Comparison of ENCODE assay signal across 18 cellular contexts in genomic region chr10:127228195-127228785, GRCh38. TPM values are rescaled to one million over a fixed set of nuclear protein-coding genes. Genes with fewer than 3 reads are reported as not detected.
DNase-seq lines count a peak whose midpoint lies in the region; ATAC-seq and TF ChIP-seq lines count a peak whose summit lies in the region.
"Had no signal": no experiment of that assay in that cellular context is flagged by ENCODE, and none has a peak within 500 bp of the region (broad histone marks: within the 10 kb centered on the region; RNA-seq: fewer than 3 reads in every experiment).

No MANE protein-coding gene starts in this region.

- peaks cover 3% of the 10 kb centered on the region for H3K36me3 Mint-ChIP-seq in chondrocyte (ENCODE audit: low read depth)
- H3K36me3 Mint-ChIP-seq: IgD-negative memory B cell; naive thymus-derived CD8-positive, alpha-beta T cell had no signal

- H3K27me3 ChIP-seq in thoracic aorta (replicated peaks; ENCODE audit: insufficient read depth), result no peaks in the 10 kb centered on the region
- H3K27me3 ChIP-seq: body of pancreas had no signal

- no peak overlapping the region for H3K27ac Mint-ChIP-seq in chondrocyte (ENCODE audit: unreplicated experiment)
- H3K27ac Mint-ChIP-seq: IgD-negative memory B cell; naive thymus-derived CD8-positive, alpha-beta T cell had no signal

- peaks cover 12 to 15% of the 10 kb centered on the region in 2 donors for H3K4me1 ChIP-seq in thoracic aorta (ENCODE audit: control insufficient read depth in 1 of 2, low read depth in 2 of 2)

- peak overlapping the region; percentile 3 for H3K4me3 ChIP-seq in thoracic aorta
- H3K4me3 ChIP-seq: body of pancreas had no signal

- H3K27me3 Mint-ChIP-seq in chondrocyte (ENCODE audit: low read depth), result no peaks in the 10 kb centered on the region
- H3K27me3 Mint-ChIP-seq: IgD-negative memory B cell had no signal

- H3K9me3 Mint-ChIP-seq in chondrocyte (ENCODE audit: low read depth), result no peaks in the 10 kb centered on the region

- DNase-seq in DMS53 (lab: John Stamatoyannopoulos, UW) (peak; percentile 4), DMS53 treated with DMSO at 0.1 percent for 48 hours (lab: John Stamatoyannopoulos, UW; ENCODE audit: unreplicated experiment) (no peak), chondrocyte (ENCODE audit: low spot score) (no peak), medulla oblongata (ENCODE audit: extremely low spot score) (peak; percentile 13), thoracic aorta (ENCODE audit: low spot score) (peak; percentile 11), dedifferentiated amniotic fluid mesenchymal stem cell (ENCODE audit: extremely low spot score) (no peak), erythroblast (lab: John Stamatoyannopoulos, UW) (no peak)
- DNase-seq: activated CD4-positive, alpha-beta T cell treated with anti-CD3 and anti-CD28 coated beads for 1 hour; body of pancreas; left ventricle myocardium superior; naive thymus-derived CD8-positive, alpha-beta T cell; NCI-H1092; NCI-H2227 treated with DMSO at 0.1 percent for 48 hours; SIG-M5; stimulated activated CD4-positive, alpha-beta T cell treated with anti-CD3 and anti-CD28 coated beads, Interleukin-2, amount 100 ng/mL, for 24 hours had no signal

- peak; percentile 15 for TF ChIP-seq CTCF in chondrocyte (IDR thresholded peaks at IDR 0.05)
- TF ChIP-seq CTCF in thoracic aorta (IDR thresholded peaks at IDR 0.05), result no peak

- no peak overlapping the region for H3K4me3 Mint-ChIP-seq in chondrocyte (ENCODE audit: unreplicated experiment)
- H3K4me3 Mint-ChIP-seq: IgD-negative memory B cell; naive thymus-derived CD8-positive, alpha-beta T cell had no signal

- TF ChIP-seq POLR2A in erythroblast (IDR thresholded peaks at IDR 0.05; ENCODE audit: low read length), result no peak

- ATAC-seq in thoracic aorta (ENCODE audit: insufficient number of reproducible peaks, low FRiP score, low read depth) (no peak), GM21717 (IDR thresholded peaks at IDR 0.05; ENCODE audit: unreplicated experiment) (no peak)
- ATAC-seq: left ventricle myocardium superior; naive thymus-derived CD8-positive, alpha-beta T cell had no signal

- H3K9me3 ChIP-seq in thoracic aorta, result no peaks in the 10 kb centered on the region
- H3K9me3 ChIP-seq: body of pancreas had no signal

- H3K36me3 ChIP-seq in thoracic aorta, result no peaks in the 10 kb centered on the region

- peak overlapping the region in 1 of 2 donors; percentile 56 for H3K27ac ChIP-seq in thoracic aorta
- H3K27ac ChIP-seq: body of pancreas had no signal

- H3K4me1 Mint-ChIP-seq in chondrocyte (ENCODE audit: low read depth), result no peaks in the 10 kb centered on the region
- H3K4me1 Mint-ChIP-seq: IgD-negative memory B cell; naive thymus-derived CD8-positive, alpha-beta T cell had no signal

RNA-seq across cellular contexts. Expression of gene INSYN2A, which starts 31.9 kb away (rescaled TPM):
- total RNA-seq in chondrocyte (0.10 to 0.68 TPM (median 0.13 TPM) in 3 replicates), thoracic aorta (under 1 TPM in 1 of 2 donors, not detected in 1; 0.35 TPM)
- total RNA-seq: body of pancreas; left ventricle myocardium superior; naive thymus-derived CD8-positive, alpha-beta T cell; T-helper 2 cell treated with Interferon-gamma antibody and Interleukin-4, amounts not matched to agents 100 ng/mL and 5 ng/mL, for 36 hours had no signal

Comparison
In these comparisons a context has a peak if more than half of its experiments do, and no peak if none do; other contexts are left out.
1. DNase-seq: peak in DMS53 (single experiment), medulla oblongata (single experiment) and thoracic aorta (single experiment); none in DMS53 treated with DMSO at 0.1 percent for 48 hours (single experiment), chondrocyte (single experiment), dedifferentiated amniotic fluid mesenchymal stem cell (single experiment) and erythroblast (0 of 2).